ENCODE assay signal across 9 cellular contexts in the genomic region with DNA sequence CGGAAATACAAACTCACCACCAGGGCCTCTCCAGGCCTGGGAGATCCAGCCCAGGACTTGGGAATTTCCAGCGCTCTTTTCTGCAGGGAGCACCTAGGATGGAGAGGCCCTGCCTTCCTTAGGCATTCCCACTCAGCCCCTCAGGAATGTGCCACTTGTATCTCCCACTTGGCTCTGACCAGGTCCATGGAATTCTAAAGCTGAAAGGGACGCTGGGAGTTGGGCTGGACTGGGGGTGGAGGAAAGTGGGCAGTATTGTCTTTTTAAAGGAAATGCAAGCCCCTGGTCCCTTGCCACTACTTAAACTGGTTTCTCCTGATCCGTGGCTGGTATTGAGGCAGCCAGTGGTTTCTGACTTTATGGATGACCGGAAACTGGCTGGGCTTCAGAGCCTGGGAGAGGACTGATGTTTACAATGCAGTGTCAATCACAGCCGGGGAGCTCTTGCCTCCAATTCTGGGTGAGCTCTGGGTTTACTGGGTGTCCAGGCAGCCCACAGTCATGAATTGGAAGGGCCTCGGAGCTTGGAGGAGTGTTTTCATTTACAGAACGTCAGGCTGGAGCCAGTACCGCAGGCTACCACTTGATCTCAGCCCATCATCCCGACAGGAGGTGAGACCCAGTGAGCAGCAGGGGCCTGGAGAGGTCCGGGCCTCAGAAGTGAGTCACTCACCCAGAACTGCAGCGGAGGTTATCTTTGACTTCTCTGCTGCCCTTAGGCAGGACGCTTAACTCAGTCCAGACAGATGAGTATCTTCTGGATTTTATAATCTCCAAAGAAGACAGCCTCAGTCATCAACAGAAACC. TPM values are rescaled to one million over a fixed set of nuclear protein-coding genes. Genes with fewer than 3 reads are reported as not detected.
A peak's percentile ranks its signal among the peaks of the same experiment; 100 is the strongest.
DNase-seq lines count a peak whose midpoint lies in the region; ATAC-seq, FAIRE-seq and TF ChIP-seq lines count a peak whose summit lies in the region.
"Had no signal": no experiment of that assay in that cellular context is flagged by ENCODE, and none has a peak within 500 bp of the region (broad histone marks: within the 10 kb centered on the region; RNA-seq: fewer than 3 reads in every experiment).

No MANE protein-coding gene starts in this region.

- H3K4me3 Mint-ChIP-seq in brain, result peak overlapping the region in 4 of 5 experiments; percentile 27 to 70 (median 52)

- no peaks in the 10 kb centered on the region for H3K9me3 Mint-ChIP-seq in brain

- H3K27ac Mint-ChIP-seq in brain, result peak overlapping the region in 4 of 5 experiments; percentile 31 to 56 (median 46)

- H3K36me3 Mint-ChIP-seq in brain, result peaks cover 6% of the 10 kb centered on the region

- ATAC-seq in left colon (no peak), HG03565 (IDR thresholded peaks at IDR 0.05; ENCODE audit: unreplicated experiment) (no peak)
- ATAC-seq: activated CD4-positive, CD25-positive, alpha-beta regulatory T cell treated with anti-CD3 and anti-CD28 coated beads, Interleukin-2, amount 50 U/mL, for 24 hours had no signal

- peaks cover 23% of the 10 kb centered on the region for H3K27me3 Mint-ChIP-seq in brain

- TF ChIP-seq CTCF in AG09319 (IDR thresholded peaks at IDR 0.05; ENCODE audit: low read depth, low read length), result no peak
- no peak for TF ChIP-seq CTCF in brain (conservative IDR thresholded peaks at IDR 0.05)

- DNase-seq in AG09319 (ENCODE audit: extremely low read depth, low read depth), result peak; percentile 45
- DNase-seq in HUDEP-2 (lab: John Stamatoyannopoulos, UW; ENCODE audit: unreplicated experiment in 76 of 76), result peak in 39 of 76 experiments; percentile 3 to 63 (median 25)
- DNase-seq in lung microvascular endothelial cell (ENCODE audit: low read depth in 2 of 2), result peak; percentile 35 to 74
- no peak for DNase-seq in frontal cortex (ENCODE audit: low spot score in 2 of 2)
- no peak for DNase-seq in NCI-H146 (lab: John Stamatoyannopoulos, UW)
- DNase-seq in left colon, result no peak

- H3K4me1 Mint-ChIP-seq in brain, result peaks cover 42% of the 10 kb centered on the region

- FAIRE-seq in frontal cortex (lab: Jason Lieb, UNC), result no peak

- intact Hi-C loops in left colon (cut with DNase I, micrococcal nuclease), result no loop called here

RNA-seq across cellular contexts. Expression of a gene that starts 27.3 kb away (rescaled TPM):
- polyA plus RNA-seq in brain (ENCODE audit: insufficient read depth, low read depth, low replicate concordance), result 221 TPM
- total RNA-seq in lung microvascular endothelial cell (35.1 and 62.5 TPM in 2 replicates), frontal cortex (92.9 TPM), left colon (10 to 100 TPM; 50.8 to 64.0 TPM)

RNA-seq across cellular contexts. Expression of a gene that starts 30.3 kb away (rescaled TPM):
- polyA plus RNA-seq in brain (ENCODE audit: insufficient read depth, low read depth, low replicate concordance), result 80.0 TPM
- total RNA-seq in lung microvascular endothelial cell (13.1 and 16.9 TPM in 2 replicates), frontal cortex (10.2 TPM), left colon (10 to 100 TPM; 72.4 to 80.7 TPM)

RNA-seq across cellular contexts. Expression of a gene that starts 32.9 kb away (rescaled TPM):
- polyA plus RNA-seq in brain (ENCODE audit: insufficient read depth, low read depth, low replicate concordance), result 47.4 TPM
- total RNA-seq in lung microvascular endothelial cell, result 36.0 and 38.9 TPM in 2 replicates
- 32.6 TPM for total RNA-seq in frontal cortex
- total RNA-seq in left colon, result 100 to 1,000 TPM in 1 of 2 donors, 10 to 100 TPM in 1; 82.0 to 108 TPM

RNA-seq across cellular contexts. Expression of a gene that starts 53.9 kb away (rescaled TPM):
- polyA plus RNA-seq in brain (ENCODE audit: insufficient read depth, low read depth, low replicate concordance), result not detected
- total RNA-seq in lung microvascular endothelial cell (not detected in 2 replicates), frontal cortex (0.41 TPM), left colon (not detected)

RNA-seq across cellular contexts. Expression of a gene that starts 54.2 kb away (rescaled TPM):
- 84.5 TPM for polyA plus RNA-seq in brain (ENCODE audit: insufficient read depth, low read depth, low replicate concordance)
- total RNA-seq in lung microvascular endothelial cell, result 39.4 and 72.8 TPM in 2 replicates
- total RNA-seq in frontal cortex, result 10.6 TPM
- total RNA-seq in left colon, result 10 to 100 TPM; 76.7 to 97.4 TPM

Comparison
In these comparisons a context has a peak if more than half of its experiments do, and no peak if none do; other contexts are left out.
1. DNase-seq: peak in AG09319 (single experiment), HUDEP-2 (39 of 76) and lung microvascular endothelial cell (2 of 2); none in frontal cortex (0 of 2), NCI-H146 (single experiment) and left colon (0 of 2).